17 cellular contexts compared by ENCODE assay signal in genomic region chr2:29398384-29399237, GRCh38.
A peak's percentile ranks its signal among the peaks of the same experiment; 100 is the strongest.
DNase-seq lines count a peak whose midpoint lies in the region; ATAC-seq and TF ChIP-seq lines count a peak whose summit lies in the region.
"Had no signal": no experiment of that assay in that cellular context is flagged by ENCODE, and none has a peak within 500 bp of the region (broad histone marks: within the 10 kb centered on the region; RNA-seq: fewer than 3 reads in every experiment).

No MANE protein-coding gene starts in this region.

- no CpG with 5 or more reads among the region's 8 CpGs for WGBS in mesendoderm (ENCODE audit: extremely low coverage, insufficient coverage, low lambda C conversion rate)
- WGBS in gastroesophageal sphincter (ENCODE audit: low coverage in 1 of 2), 2 donors = 64 to 90% methylated on average over 3 of the region's 8 CpGs

- H3K27me3 Mint-ChIP-seq in WTC11 (ENCODE audit: low read depth) = no peaks in the 10 kb centered on the region

- H3K4me2 ChIP-seq in mesendoderm (ENCODE audit: low read length) = no peak overlapping the region
- H3K4me2 ChIP-seq: KMS-11 had no signal

- CTCF ChIA-PET in WTC11 (lab: Charles Lee) = interaction anchor here (1.5 kb wide), 1 partner anchor 89 kb away, joined by 3 read pairs; no protein-coding TSS in a partner anchor

- no peak overlapping the region for H3K27ac Mint-ChIP-seq in WTC11
- H3K27ac Mint-ChIP-seq: activated CD8-positive, alpha-beta memory T cell treated with anti-CD3 and anti-CD28 coated beads, Interleukin-2, amount 10 ng/mL, durations not matched to agents 7 days and 5 days; T-helper 1 cell treated with Interleukin-12 subunit alpha and Interleukin-12 subunit beta and Interleukin-4 antibody, amounts not matched to agents 30 μg/mL and 1 μg/mL, for 36 hours had no signal

- H3K27me3 ChIP-seq in BE2C (no peaks in the 10 kb centered on the region), mesendoderm (ENCODE audit: insufficient read depth, low read length, poor library complexity) (no peaks in the 10 kb centered on the region), gastroesophageal sphincter (peaks cover 16% of the 10 kb centered on the region)
- H3K27me3 ChIP-seq: ascending aorta had no signal

- H2BK15ac ChIP-seq in mesendoderm (replicated peaks; ENCODE audit: low read depth) = no peak overlapping the region

- H2AK5ac ChIP-seq in mesendoderm (ENCODE audit: low read length) = no peak overlapping the region

- H3K56ac ChIP-seq in mesendoderm (ENCODE audit: low read length) = no peak overlapping the region

- POLR2A ChIA-PET in WTC11 (lab: Charles Lee) = interaction anchor here (0.6 kb wide), 1 partner anchor 530 kb away, joined by 3 read pairs; no protein-coding TSS in a partner anchor

- no peak overlapping the region for H2BK120ac ChIP-seq in mesendoderm (ENCODE audit: low read depth, low read length)

- no peaks in the 10 kb centered on the region for H3K9me3 Mint-ChIP-seq in WTC11
- H3K9me3 Mint-ChIP-seq: T-helper 1 cell treated with Interleukin-12 subunit alpha and Interleukin-12 subunit beta and Interleukin-4 antibody, amounts not matched to agents 30 μg/mL and 1 μg/mL, for 36 hours had no signal

- no peak overlapping the region for H4K8ac ChIP-seq in mesendoderm (ENCODE audit: low read depth, low read length)

- H3K4me3 ChIP-seq in BE2C (ENCODE audit: low read depth, low read length) = no peak overlapping the region
- H3K4me3 ChIP-seq in mesendoderm (ENCODE audit: low read length) = no peak overlapping the region
- no peak overlapping the region for H3K4me3 ChIP-seq in gastroesophageal sphincter
- H3K4me3 ChIP-seq: ascending aorta, dorsolateral prefrontal cortex, prostate gland had no signal

- no peak overlapping the region for H3K23ac ChIP-seq in mesendoderm (ENCODE audit: low read length)

- no peak overlapping the region for H3K27ac ChIP-seq in mesendoderm (ENCODE audit: low read depth, low read length)
- H3K27ac ChIP-seq in gastroesophageal sphincter = no peak overlapping the region
- H3K27ac ChIP-seq: ascending aorta, dorsolateral prefrontal cortex, KMS-11, prostate gland had no signal

- H2BK5ac ChIP-seq in mesendoderm (ENCODE audit: low read length) = no peak overlapping the region

- no peaks in the 10 kb centered on the region for H3K79me2 ChIP-seq in mesendoderm (ENCODE audit: control insufficient read depth, insufficient read depth, low read length)

- no peak overlapping the region for H3K4me3 Mint-ChIP-seq in WTC11
- H3K4me3 Mint-ChIP-seq: activated CD8-positive, alpha-beta memory T cell treated with anti-CD3 and anti-CD28 coated beads, Interleukin-2, amount 10 ng/mL, durations not matched to agents 7 days and 5 days; T-helper 1 cell treated with Interleukin-12 subunit alpha and Interleukin-12 subunit beta and Interleukin-4 antibody, amounts not matched to agents 30 μg/mL and 1 μg/mL, for 36 hours had no signal

- H3K4me1 Mint-ChIP-seq in WTC11 = peaks cover 16% of the 10 kb centered on the region
- H3K4me1 Mint-ChIP-seq: activated CD8-positive, alpha-beta memory T cell treated with anti-CD3 and anti-CD28 coated beads, Interleukin-2, amount 10 ng/mL, durations not matched to agents 7 days and 5 days had no signal

- no peaks in the 10 kb centered on the region for H3K36me3 ChIP-seq in BE2C
- no peaks in the 10 kb centered on the region for H3K36me3 ChIP-seq in mesendoderm (ENCODE audit: control insufficient read depth, insufficient read depth, low read length)
- no peaks in the 10 kb centered on the region for H3K36me3 ChIP-seq in gastroesophageal sphincter
- H3K36me3 ChIP-seq: ascending aorta, prostate gland had no signal

- H3K9me3 ChIP-seq in BE2C (no peaks in the 10 kb centered on the region), gastroesophageal sphincter (no peaks in the 10 kb centered on the region)
- H3K9me3 ChIP-seq: ascending aorta, prostate gland had no signal

- no peak for TF ChIP-seq POLR2A in gastroesophageal sphincter (IDR thresholded peaks at IDR 0.05)

- no peak overlapping the region for H3K9ac ChIP-seq in mesendoderm (ENCODE audit: low read length)
- H3K9ac ChIP-seq: KMS-11 had no signal

- ATAC-seq in WTC11 (no peak), gastroesophageal sphincter (no peak), HG03045 (IDR thresholded peaks at IDR 0.05; ENCODE audit: unreplicated experiment) (no peak)
- ATAC-seq: activated CD8-positive, alpha-beta memory T cell treated with anti-CD3 and anti-CD28 coated beads, Interleukin-2, amount 10 ng/mL, durations not matched to agents 7 days and 5 days; left lobe of liver had no signal

- H3K4ac ChIP-seq in mesendoderm (ENCODE audit: low read depth, low read length) = no peak overlapping the region

- H3K36me3 Mint-ChIP-seq in WTC11 = no peaks in the 10 kb centered on the region
- H3K36me3 Mint-ChIP-seq: activated CD8-positive, alpha-beta memory T cell treated with anti-CD3 and anti-CD28 coated beads, Interleukin-2, amount 10 ng/mL, durations not matched to agents 7 days and 5 days had no signal

- DNase-seq in BE2C (peak; percentile 72), ELR (ENCODE audit: low read depth) (peak; percentile 15), WTC11 (ENCODE audit: low spot score) (no peak), mesendoderm (peak; percentile 32), ureter (ENCODE audit: low spot score) (no peak)
- DNase-seq in activated naive CD4-positive, alpha-beta T cell treated with Interleukin-2 at 50 U/mL for 16 hours = no peak
- DNase-seq: activated CD8-positive, alpha-beta memory T cell treated with anti-CD3 and anti-CD28 coated beads, Interleukin-2, amount 10 ng/mL, durations not matched to agents 7 days and 5 days; activated gamma-delta T cell; Calu3 had no signal

- H3K4me1 ChIP-seq in BE2C (peaks cover 3% of the 10 kb centered on the region; the same call in 1 of the 2 replicates), mesendoderm (ENCODE audit: control insufficient read depth, low read depth, low read length) (peaks cover 6% of the 10 kb centered on the region), gastroesophageal sphincter (no peaks in the 10 kb centered on the region)
- H3K4me1 ChIP-seq: ascending aorta, prostate gland had no signal

- H4K5ac ChIP-seq in mesendoderm (ENCODE audit: low read length) = no peak overlapping the region

- H3K18ac ChIP-seq in mesendoderm (ENCODE audit: low read length) = no peak overlapping the region

- no peaks in the 10 kb centered on the region for H3K79me1 ChIP-seq in mesendoderm (ENCODE audit: low read length)

- TF ChIP-seq CTCF in BE2C (IDR thresholded peaks at IDR 0.05; ENCODE audit: low read depth, low read length) = no peak
- no peak for TF ChIP-seq CTCF in WTC11 (IDR thresholded peaks at IDR 0.05)
- TF ChIP-seq CTCF in gastroesophageal sphincter (IDR thresholded peaks at IDR 0.05) = no peak

- TF ChIP-seq EP300 in gastroesophageal sphincter (IDR thresholded peaks at IDR 0.05) = no peak

TF ChIP-seq in WTC11, 78 proteins besides CTCF, POLR2A, EP300 and RAD21:
- TF ChIP-seq FOXJ3 (CRISPR knock-in tag; IDR thresholded peaks at IDR 0.05; ENCODE audit: borderline replicate concordance) = no peak
- TF ChIP-seq USF1 (CRISPR knock-in tag; IDR thresholded peaks at IDR 0.05) = no peak
- no peak for TF ChIP-seq ZNF671 (CRISPR knock-in tag; IDR thresholded peaks at IDR 0.05)
- TF ChIP-seq ZNF121 (CRISPR knock-in tag; IDR thresholded peaks at IDR 0.05) = peak; percentile 48; the same call in 1 of the 2 replicates
- no peak for TF ChIP-seq ESRRA (CRISPR knock-in tag; IDR thresholded peaks at IDR 0.05; ENCODE audit: borderline replicate concordance)
TF ChIP-seq in WTC11: peak in this region for 1.

Comparison
In these comparisons a context has a peak if more than half of its experiments do, and no peak if none do; other contexts are left out.
1. DNase-seq: peak in BE2C (single experiment), ELR (single experiment) and mesendoderm (single experiment); none in WTC11 (single experiment), activated naive CD4-positive, alpha-beta T cell treated with Interleukin-2 at 50 U/mL for 16 hours (single experiment) and ureter (single experiment).